ENCODE assay signal across 15 cellular contexts in genomic region chr13:24616514-24616913, GRCh38.
A peak's percentile ranks its signal among the peaks of the same experiment; 100 is the strongest.
DNase-seq lines count a peak whose midpoint lies in the region; ATAC-seq and TF ChIP-seq lines count a peak whose summit lies in the region.
"Had no signal": no experiment of that assay in that cellular context is flagged by ENCODE, and none has a peak within 500 bp of the region (broad histone marks: within the 10 kb centered on the region; RNA-seq: fewer than 3 reads in every experiment).

No MANE protein-coding gene starts in this region.

- DNase-seq in natural killer cell (no peak), T-cell (no peak), memory B cell (ENCODE audit: low spot score in 2 of 2) (no peak), UCSD-AML1 (lab: John Stamatoyannopoulos, UW; ENCODE audit: unreplicated experiment) (no peak), omental fat pad (ENCODE audit: low spot score) (no peak), DMS114 treated with DMSO at 0.1 percent for 48 hours (lab: John Stamatoyannopoulos, UW; ENCODE audit: unreplicated experiment) (no peak)
- DNase-seq in natural killer cell treated with Interleukin-12 subunit alpha and Interleukin-12 subunit beta and Interleukin-15 and Interleukin-18, amount 100 ng/mL, for 72 hours (ENCODE audit: low spot score): no peak
- DNase-seq: Calu3, DMS153, DMS79 treated with DMSO at 0.1 percent for 48 hours, EL, H7 had no signal

- H3K27ac Mint-ChIP-seq in natural killer cell: peak overlapping the region; percentile 82 to 98
- peak overlapping the region in 1 of 2 donors; percentile 97 for H3K27ac Mint-ChIP-seq in natural killer cell treated with Interleukin-12 subunit alpha and Interleukin-12 subunit beta and Interleukin-15 and Interleukin-18, amount 100 ng/mL, for 72 hours
- peak overlapping the region; percentile 11 to 36 for H3K27ac Mint-ChIP-seq in T-cell
- H3K27ac Mint-ChIP-seq in memory B cell: peak overlapping the region; percentile 57
- H3K27ac Mint-ChIP-seq: CD14-positive monocyte, GM23338 had no signal

- H3K4me3 Mint-ChIP-seq in natural killer cell (no peak overlapping the region), T-cell (no peak overlapping the region), memory B cell (no peak overlapping the region)
- no peak overlapping the region for H3K4me3 Mint-ChIP-seq in natural killer cell treated with Interleukin-12 subunit alpha and Interleukin-12 subunit beta and Interleukin-15 and Interleukin-18, amount 100 ng/mL, for 72 hours
- H3K4me3 Mint-ChIP-seq: CD14-positive monocyte, GM23338 had no signal

- H3K36me3 Mint-ChIP-seq in natural killer cell (no peaks in the 10 kb centered on the region), T-cell (no peaks in the 10 kb centered on the region), memory B cell (no peaks in the 10 kb centered on the region)
- H3K36me3 Mint-ChIP-seq in natural killer cell treated with Interleukin-12 subunit alpha and Interleukin-12 subunit beta and Interleukin-15 and Interleukin-18, amount 100 ng/mL, for 72 hours: no peaks in the 10 kb centered on the region
- H3K36me3 Mint-ChIP-seq: CD14-positive monocyte had no signal

- H3K9me3 Mint-ChIP-seq in natural killer cell (no peaks in the 10 kb centered on the region), T-cell (no peaks in the 10 kb centered on the region), memory B cell (no peaks in the 10 kb centered on the region)
- H3K9me3 Mint-ChIP-seq in natural killer cell treated with Interleukin-12 subunit alpha and Interleukin-12 subunit beta and Interleukin-15 and Interleukin-18, amount 100 ng/mL, for 72 hours: peaks cover 4% of the 10 kb centered on the region
- H3K9me3 Mint-ChIP-seq: CD14-positive monocyte, GM23338 had no signal

- ATAC-seq in natural killer cell (no peak), T-cell (replicated peaks in 1 of 4) (no peak), memory B cell (ENCODE audit: low read depth) (no peak), omental fat pad (ENCODE audit: low FRiP score) (no peak)
- no peak for ATAC-seq in natural killer cell treated with Interleukin-12 subunit alpha and Interleukin-12 subunit beta and Interleukin-15 and Interleukin-18, amount 100 ng/mL, for 72 hours
- ATAC-seq: A549, GM23338 had no signal

- POLR2A ChIA-PET in T-cell (lab: Charles Lee): no interaction called here

- intact Hi-C loops in natural killer cell (cut with micrococcal nuclease): loop anchor here (5.0 kb wide), 2 partner anchors 66 to 364 kb away; partner anchors contain the start of gene ATP12A

- no peak for TF ChIP-seq CTCF in natural killer cell (IDR thresholded peaks at IDR 0.05)
- no peak for TF ChIP-seq CTCF in omental fat pad (IDR thresholded peaks at IDR 0.05)

- CTCF ChIA-PET in T-cell (lab: Charles Lee): no interaction called here

- H3K4me1 Mint-ChIP-seq in natural killer cell (peaks cover 45 to 49% of the 10 kb centered on the region in 2 donors), T-cell (peaks cover 33 to 40% (median 39%) of the 10 kb centered on the region in 3 donors), memory B cell (peaks cover 17% of the 10 kb centered on the region)
- peaks cover 35 to 44% of the 10 kb centered on the region in 2 donors for H3K4me1 Mint-ChIP-seq in natural killer cell treated with Interleukin-12 subunit alpha and Interleukin-12 subunit beta and Interleukin-15 and Interleukin-18, amount 100 ng/mL, for 72 hours (ENCODE audit: low read depth in 2 of 2)

- no peaks in the 10 kb centered on the region for H3K27me3 Mint-ChIP-seq in natural killer cell (ENCODE audit: low read depth in 2 of 2)
- H3K27me3 Mint-ChIP-seq in natural killer cell treated with Interleukin-12 subunit alpha and Interleukin-12 subunit beta and Interleukin-15 and Interleukin-18, amount 100 ng/mL, for 72 hours: no peaks in the 10 kb centered on the region
- H3K27me3 Mint-ChIP-seq in T-cell: no peaks in the 10 kb centered on the region
- H3K27me3 Mint-ChIP-seq in memory B cell: no peaks in the 10 kb centered on the region
